11 cellular contexts compared by ENCODE assay signal in the genomic region with DNA sequence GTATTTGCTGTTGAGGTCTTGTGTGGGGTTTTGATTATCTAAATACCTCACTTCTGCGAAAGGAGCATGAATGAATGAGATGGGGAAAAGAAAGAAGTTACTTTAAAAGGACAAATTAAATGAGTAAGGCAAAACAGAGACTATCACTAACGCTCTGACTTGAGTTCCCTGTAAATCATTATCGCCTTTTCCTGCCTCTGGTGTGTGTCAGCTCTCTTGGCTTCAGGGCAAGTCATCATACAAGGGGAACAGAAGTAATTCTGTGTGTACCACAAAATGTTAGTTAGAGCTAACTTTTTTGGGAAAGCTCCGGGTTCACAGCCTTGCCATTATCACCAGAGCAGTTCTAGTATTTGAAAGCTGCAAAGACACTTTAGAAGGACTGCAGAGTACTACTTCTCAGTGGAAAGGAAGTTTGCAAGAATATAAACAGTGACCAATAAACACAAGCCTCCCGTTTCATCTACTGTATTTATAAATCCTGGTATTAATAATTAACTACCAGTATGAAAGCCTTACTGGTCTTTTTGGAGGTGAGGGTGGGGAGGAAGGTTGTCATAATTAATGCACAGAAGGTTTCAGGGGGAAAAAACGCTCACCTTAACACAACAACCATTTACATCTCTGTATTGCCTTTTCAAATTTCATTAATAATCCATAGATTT. TPM values are rescaled to one million over a fixed set of nuclear protein-coding genes. Genes with fewer than 3 reads are reported as not detected.
DNase-seq lines count a peak whose midpoint lies in the region; ATAC-seq, FAIRE-seq and TF ChIP-seq lines count a peak whose summit lies in the region.
"Had no signal": no experiment of that assay in that cellular context is flagged by ENCODE, and none has a peak within 500 bp of the region (broad histone marks: within the 10 kb centered on the region; RNA-seq: fewer than 3 reads in every experiment).

No MANE protein-coding gene starts in this region.

- H3K4me1 Mint-ChIP-seq in stimulated activated naive CD8-positive, alpha-beta T cell treated with anti-CD3 and anti-CD28 coated beads, Interleukin-15, amount 100 ng/mL, for 72 hours, result peaks cover 35% of the 10 kb centered on the region

- no peak overlapping the region for H3K27ac Mint-ChIP-seq in stimulated activated naive CD8-positive, alpha-beta T cell treated with anti-CD3 and anti-CD28 coated beads, Interleukin-15, amount 100 ng/mL, for 72 hours

- H3K36me3 ChIP-seq in HepG2 (replicated peaks in 1 of 2; ENCODE audit: control insufficient read depth in 1 of 2, insufficient read depth in 2 of 2, low read length in 2 of 2), result peaks cover 9 to 11% of the 10 kb centered on the region in 2 experiments; a peak in 4 of 5 replicates
- no peaks in the 10 kb centered on the region for H3K36me3 ChIP-seq in right lobe of liver
- H3K36me3 ChIP-seq in SJCRH30, result peaks cover 2% of the 10 kb centered on the region

- peak overlapping the region; percentile 85 for H3K4me2 ChIP-seq in HepG2 (ENCODE audit: low read depth, low read length)

- POLR2A ChIA-PET in HepG2 (lab: Yijun Ruan, JAX), result interaction anchor here (0.7 to 3.2 kb wide), 5 partner anchors 31 to 178 kb away, joined by 3 to 78 read pairs (median 16); partner anchors contain the start of genes RBBP9 and SEC23B

- peaks cover 27% of the 10 kb centered on the region for H3K4me1 ChIP-seq in HepG2 (ENCODE audit: insufficient read depth, low read length)
- H3K4me1 ChIP-seq in right lobe of liver, result peaks cover 0 to 18% (median 4%) of the 10 kb centered on the region in 4 donors
- no peaks in the 10 kb centered on the region for H3K4me1 ChIP-seq in SJCRH30

- peak; percentile 30 for FAIRE-seq in HepG2 (lab: Jason Lieb, UNC)
- FAIRE-seq: D721Med had no signal

- H3K27ac ChIP-seq in HepG2 (ENCODE audit: extremely low read length, insufficient read depth, low read length) (no peak overlapping the region), right lobe of liver (no peak overlapping the region), SJCRH30 (no peak overlapping the region; the same call in 1 of the 2 replicates)

- H3K9me3 ChIP-seq in HepG2 (ENCODE audit: low read length) (no peaks in the 10 kb centered on the region), right lobe of liver (no peaks in the 10 kb centered on the region), SJCRH30 (replicated peaks) (no peaks in the 10 kb centered on the region)

- peaks cover 27% of the 10 kb centered on the region for H3K79me2 ChIP-seq in HepG2 (ENCODE audit: insufficient read depth, low read length)

- in situ Hi-C loops in HepG2 (cut with HindIII; ENCODE audit: extremely low pct_ligation_motif_present, low pct_unique_long_range_greater_than_20kb), result no loop called here

- no peaks in the 10 kb centered on the region; a peak in 1 of 5 replicates for H3K27me3 ChIP-seq in HepG2 (ENCODE audit: control insufficient read depth in 1 of 2, insufficient read depth in 2 of 2, low read length in 2 of 2)
- no peaks in the 10 kb centered on the region for H3K27me3 ChIP-seq in right lobe of liver
- H3K27me3 ChIP-seq in SJCRH30, result no peaks in the 10 kb centered on the region

- TF ChIP-seq RAD21 in HepG2 (CRISPR knock-in tag; IDR thresholded peaks at IDR 0.05), result no peak

- no peaks in the 10 kb centered on the region for H4K20me1 ChIP-seq in HepG2 (ENCODE audit: insufficient read depth, low read length)

- DNase-seq in HepG2 (ENCODE audit: low spot score) (no peak), right lobe of liver (no peak), SJCRH30 (no peak), foreskin fibroblast (no peak), AG20443 (ENCODE audit: low spot score) (no peak), Kasumi-1 (lab: John Stamatoyannopoulos, UW) (no peak)
- no peak for DNase-seq in stimulated activated naive CD8-positive, alpha-beta T cell treated with anti-CD3 and anti-CD28 coated beads, Interleukin-15, amount 100 ng/mL, for 72 hours
- DNase-seq: NCI-H2107; stimulated activated CD4-positive, alpha-beta T cell treated with anti-CD3 and anti-CD28 coated beads, Interleukin-1b, Interleukin-23, amount 100 ng/mL, for 48 hours had no signal

- TF ChIP-seq CTCF in HepG2 (CRISPR knock-in tag; IDR thresholded peaks at IDR 0.05) (no peak), right lobe of liver (IDR thresholded peaks at IDR 0.05) (no peak), foreskin fibroblast (IDR thresholded peaks at IDR 0.05; ENCODE audit: low read depth, low read length) (no peak)

- H3K4me3 Mint-ChIP-seq in stimulated activated naive CD8-positive, alpha-beta T cell treated with anti-CD3 and anti-CD28 coated beads, Interleukin-15, amount 100 ng/mL, for 72 hours, result peak overlapping the region; percentile 92 to 98

- peak overlapping the region; percentile 79 to 91 (median 83); a peak in 5 of 6 replicates for H3K4me3 ChIP-seq in HepG2 (replicated peaks in 1 of 3; ENCODE audit: insufficient read depth in 1 of 3, low read depth in 2 of 3, low read length in 3 of 3)
- peak overlapping the region in 1 of 3 donors; percentile 89 for H3K4me3 ChIP-seq in right lobe of liver
- H3K4me3 ChIP-seq in SJCRH30, result peak overlapping the region; percentile 80
- H3K4me3 ChIP-seq in foreskin fibroblast (ENCODE audit: low read depth in 1 of 2, low read length in 2 of 2), result peak overlapping the region; percentile 80 to 96

- no peaks in the 10 kb centered on the region for H3K9me3 Mint-ChIP-seq in stimulated activated naive CD8-positive, alpha-beta T cell treated with anti-CD3 and anti-CD28 coated beads, Interleukin-15, amount 100 ng/mL, for 72 hours

- TF ChIP-seq EP300 in HepG2 (IDR thresholded peaks at IDR 0.05; ENCODE audit: low read depth in 2 of 2, low read length in 2 of 2), result no peak
- TF ChIP-seq EP300 in HepG2 (CRISPR knock-in tag; IDR thresholded peaks at IDR 0.05; ENCODE audit: borderline replicate concordance), result no peak

- peak overlapping the region; percentile 88; the same call in 1 of the 2 replicates for H3K9ac ChIP-seq in HepG2 (ENCODE audit: insufficient read depth, low read depth, low read length)

- intact Hi-C loops in HepG2 (cut with micrococcal nuclease; ENCODE audit: unreplicated experiment), result loop anchor here (1.0 to 10.0 kb wide), 3 partner anchors 49 to 141 kb away; partner anchors contain the start of gene DTD1
- intact Hi-C loops in right lobe of liver (cut with DNase I), result no loop called here

- no TSS peak for BruUV-seq in HepG2 (replicated peaks; lab: Mats Ljungman, UMichigan)

- no peak for ATAC-seq in HepG2
- no peak for ATAC-seq in right lobe of liver
- no peak for ATAC-seq in stimulated activated naive CD8-positive, alpha-beta T cell treated with anti-CD3 and anti-CD28 coated beads, Interleukin-15, amount 100 ng/mL, for 72 hours
- no peak for ATAC-seq in HG02938 (IDR thresholded peaks at IDR 0.05; ENCODE audit: unreplicated experiment)

- CTCF ChIA-PET in HepG2 (lab: Yijun Ruan, JAX; ENCODE audit: low intra/inter-chr PET ratio, low total read pairs), result no interaction called here

- 20% methylated on average over 6 of the region's 6 CpGs for WGBS in HepG2 (ENCODE audit: low lambda C conversion rate)
- WGBS in right lobe of liver (ENCODE audit: insufficient coverage, low coverage, low lambda C conversion rate, missing lambda C conversion rate), result 34% methylated on average over 6 of the region's 6 CpGs

- H3K27me3 Mint-ChIP-seq in stimulated activated naive CD8-positive, alpha-beta T cell treated with anti-CD3 and anti-CD28 coated beads, Interleukin-15, amount 100 ng/mL, for 72 hours, result no peaks in the 10 kb centered on the region

- peak overlapping the region; percentile 68 for H2AFZ ChIP-seq in HepG2 (ENCODE audit: low read length)

- TF ChIP-seq POLR2A in HepG2 (IDR thresholded peaks at IDR 0.05; ENCODE audit: insufficient read depth in 1 of 2, low read depth in 2 of 2, low read length in 2 of 2), result no peak
- no peak for TF ChIP-seq POLR2A in right lobe of liver (IDR thresholded peaks at IDR 0.05)

RNA-seq across cellular contexts. Expression of gene DZANK1, which starts 1.2 kb away (rescaled TPM):
- 1.4 and 1.6 TPM in 2 replicates for total RNA-seq in HepG2 (2016; rRNA removed; fragmentation: Illumina TruSeq; extraction: Trizol)
- total RNA-seq in HepG2 (2016; cell fraction: cytosol; rRNA removed; fragmentation: Illumina TruSeq; extraction: Trizol; ENCODE audit: low read depth), result 0.81 and 0.88 TPM in 2 replicates
- total RNA-seq in HepG2 (2016; cell fraction: insoluble cytoplasmic fraction; rRNA removed; fragmentation: Illumina TruSeq; extraction: Trizol), result 0.91 and 1.3 TPM in 2 replicates
- total RNA-seq in HepG2 (2016; cell fraction: membrane; rRNA removed; fragmentation: Illumina TruSeq; extraction: Trizol), result 1.0 and 1.4 TPM in 2 replicates
- 2.1 and 2.3 TPM in 2 replicates for total RNA-seq in HepG2 (2016; cell fraction: nucleus; rRNA removed; fragmentation: Illumina TruSeq; extraction: Trizol)
- 2.6 and 3.2 TPM in 2 replicates for polyA plus RNA-seq in HepG2 (2011; rRNA removed)
- 0.97 and 1.4 TPM in 2 replicates for polyA plus RNA-seq in HepG2 (2011; cell fraction: cytosol; rRNA removed)
- polyA plus RNA-seq in HepG2 (2011; cell fraction: nucleus; rRNA removed), result 3.2 and 3.4 TPM in 2 replicates
- polyA plus RNA-seq in HepG2 (2012), result 1.1 and 1.3 TPM in 2 replicates
- polyA plus RNA-seq in HepG2 (2016; cell fraction: cytosol; fragmentation: Illumina TruSeq; extraction: Trizol; ENCODE audit: low read depth), result 0.29 and 0.33 TPM in 2 replicates
- polyA plus RNA-seq in HepG2 (2016; cell fraction: insoluble cytoplasmic fraction; fragmentation: Illumina TruSeq; extraction: Trizol; ENCODE audit: low read depth), result 1.4 TPM in 2 replicates
- polyA plus RNA-seq in HepG2 (2016; cell fraction: membrane; fragmentation: Illumina TruSeq; extraction: Trizol; ENCODE audit: low read depth), result 0.38 and 0.62 TPM in 2 replicates
- polyA plus RNA-seq in HepG2 (2016; cell fraction: nucleus; fragmentation: Illumina TruSeq; extraction: Trizol; ENCODE audit: insufficient read depth, low read depth), result 4.4 and 4.5 TPM in 2 replicates
- 1.3 and 1.4 TPM in 2 replicates for polyA minus RNA-seq in HepG2 (2011; rRNA and poly(A)+ RNA removed; ENCODE audit: low replicate concordance)
- 0.53 and 0.79 TPM in 2 replicates for polyA minus RNA-seq in HepG2 (2011; cell fraction: cytosol; rRNA and poly(A)+ RNA removed)
- 2.4 and 2.5 TPM in 2 replicates for polyA minus RNA-seq in HepG2 (2011; cell fraction: nucleus; rRNA and poly(A)+ RNA removed)
- under 1 TPM; 0.25 to 0.68 (median 0.41) TPM for total RNA-seq in right lobe of liver
- total RNA-seq in SJCRH30 (2014; rRNA removed; shearing (Covaris generic)), result 1.9 and 2.1 TPM in 2 replicates

RNA-seq across cellular contexts. Expression of gene POLR3F, which starts 1.5 kb away (rescaled TPM):
- total RNA-seq in HepG2 (2016; rRNA removed; fragmentation: Illumina TruSeq; extraction: Trizol) (25.5 and 31.2 TPM in 2 replicates), right lobe of liver (1 to 10 TPM; 1.6 to 4.1 (median 2.9) TPM)
- total RNA-seq in HepG2 (2016; cell fraction: cytosol; rRNA removed; fragmentation: Illumina TruSeq; extraction: Trizol; ENCODE audit: low read depth), result 6.2 and 6.3 TPM in 2 replicates
- 24.6 and 30.9 TPM in 2 replicates for total RNA-seq in HepG2 (2016; cell fraction: insoluble cytoplasmic fraction; rRNA removed; fragmentation: Illumina TruSeq; extraction: Trizol)
- total RNA-seq in HepG2 (2016; cell fraction: membrane; rRNA removed; fragmentation: Illumina TruSeq; extraction: Trizol), result 13.7 and 18.3 TPM in 2 replicates
- total RNA-seq in HepG2 (2016; cell fraction: nucleus; rRNA removed; fragmentation: Illumina TruSeq; extraction: Trizol), result 16.4 and 21.9 TPM in 2 replicates
- 11.7 and 12.8 TPM in 2 replicates for polyA plus RNA-seq in HepG2 (2011; rRNA removed)
- 5.5 and 6.9 TPM in 2 replicates for polyA plus RNA-seq in HepG2 (2011; cell fraction: cytosol; rRNA removed)
- polyA plus RNA-seq in HepG2 (2011; cell fraction: nucleus; rRNA removed), result 4.7 and 5.7 TPM in 2 replicates
- 9.8 and 11.6 TPM in 2 replicates for polyA plus RNA-seq in HepG2 (2012)
- polyA plus RNA-seq in HepG2 (2016; cell fraction: cytosol; fragmentation: Illumina TruSeq; extraction: Trizol; ENCODE audit: low read depth), result 2.6 and 3.7 TPM in 2 replicates
- polyA plus RNA-seq in HepG2 (2016; cell fraction: insoluble cytoplasmic fraction; fragmentation: Illumina TruSeq; extraction: Trizol; ENCODE audit: low read depth), result 29.7 and 32.2 TPM in 2 replicates
- polyA plus RNA-seq in HepG2 (2016; cell fraction: membrane; fragmentation: Illumina TruSeq; extraction: Trizol; ENCODE audit: low read depth), result 8.1 TPM in 2 replicates
- polyA plus RNA-seq in HepG2 (2016; cell fraction: nucleus; fragmentation: Illumina TruSeq; extraction: Trizol; ENCODE audit: insufficient read depth, low read depth), result 26.5 and 28.9 TPM in 2 replicates
- 4.4 and 5.3 TPM in 2 replicates for polyA minus RNA-seq in HepG2 (2011; rRNA and poly(A)+ RNA removed; ENCODE audit: low replicate concordance)
- 11.0 and 14.2 TPM in 2 replicates for polyA minus RNA-seq in HepG2 (2011; cell fraction: cytosol; rRNA and poly(A)+ RNA removed)
- 24.6 and 26.0 TPM in 2 replicates for polyA minus RNA-seq in HepG2 (2011; cell fraction: nucleus; rRNA and poly(A)+ RNA removed)
- 25.5 and 28.8 TPM in 2 replicates for total RNA-seq in SJCRH30 (2014; rRNA removed; shearing (Covaris generic))

RNA-seq across cellular contexts. Expression of gene RBBP9, which starts 31.4 kb away (rescaled TPM):
- total RNA-seq in HepG2 (2016; rRNA removed; fragmentation: Illumina TruSeq; extraction: Trizol) (56.3 and 99.5 TPM in 2 replicates), right lobe of liver (10 to 100 TPM; 11.6 to 23.3 (median 14.9) TPM)
- total RNA-seq in HepG2 (2016; cell fraction: cytosol; rRNA removed; fragmentation: Illumina TruSeq; extraction: Trizol; ENCODE audit: low read depth), result 4.3 TPM in 2 replicates
- 52.6 and 105 TPM in 2 replicates for total RNA-seq in HepG2 (2016; cell fraction: insoluble cytoplasmic fraction; rRNA removed; fragmentation: Illumina TruSeq; extraction: Trizol)
- total RNA-seq in HepG2 (2016; cell fraction: membrane; rRNA removed; fragmentation: Illumina TruSeq; extraction: Trizol), result 23.9 and 26.8 TPM in 2 replicates
- total RNA-seq in HepG2 (2016; cell fraction: nucleus; rRNA removed; fragmentation: Illumina TruSeq; extraction: Trizol), result 26.3 and 26.5 TPM in 2 replicates
- 25.1 and 28.0 TPM in 2 replicates for polyA plus RNA-seq in HepG2 (2011; rRNA removed)
- polyA plus RNA-seq in HepG2 (2011; cell fraction: cytosol; rRNA removed), result 17.8 and 25.8 TPM in 2 replicates
- 13.7 and 16.4 TPM in 2 replicates for polyA plus RNA-seq in HepG2 (2011; cell fraction: nucleus; rRNA removed)
- polyA plus RNA-seq in HepG2 (2012), result 18.0 and 29.4 TPM in 2 replicates
- polyA plus RNA-seq in HepG2 (2016; cell fraction: cytosol; fragmentation: Illumina TruSeq; extraction: Trizol; ENCODE audit: low read depth), result 4.5 and 4.7 TPM in 2 replicates
- 96.0 and 96.1 TPM in 2 replicates for polyA plus RNA-seq in HepG2 (2016; cell fraction: insoluble cytoplasmic fraction; fragmentation: Illumina TruSeq; extraction: Trizol; ENCODE audit: low read depth)
- polyA plus RNA-seq in HepG2 (2016; cell fraction: membrane; fragmentation: Illumina TruSeq; extraction: Trizol; ENCODE audit: low read depth), result 15.2 and 19.7 TPM in 2 replicates
- polyA plus RNA-seq in HepG2 (2016; cell fraction: nucleus; fragmentation: Illumina TruSeq; extraction: Trizol; ENCODE audit: insufficient read depth, low read depth), result 36.9 and 41.4 TPM in 2 replicates
- 22.8 and 31.7 TPM in 2 replicates for polyA minus RNA-seq in HepG2 (2011; rRNA and poly(A)+ RNA removed; ENCODE audit: low replicate concordance)
- 26.3 and 28.9 TPM in 2 replicates for polyA minus RNA-seq in HepG2 (2011; cell fraction: cytosol; rRNA and poly(A)+ RNA removed)
- polyA minus RNA-seq in HepG2 (2011; cell fraction: nucleus; rRNA and poly(A)+ RNA removed), result 20.0 and 29.1 TPM in 2 replicates
- 29.6 and 30.3 TPM in 2 replicates for total RNA-seq in SJCRH30 (2014; rRNA removed; shearing (Covaris generic))

RNA-seq across cellular contexts. Expression of gene SEC23B, which starts 42.1 kb away (rescaled TPM):
- total RNA-seq in HepG2 (2016; rRNA removed; fragmentation: Illumina TruSeq; extraction: Trizol), result 120 and 178 TPM in 2 replicates
- 23.7 and 30.1 TPM in 2 replicates for total RNA-seq in HepG2 (2016; cell fraction: cytosol; rRNA removed; fragmentation: Illumina TruSeq; extraction: Trizol; ENCODE audit: low read depth)
- 116 and 173 TPM in 2 replicates for total RNA-seq in HepG2 (2016; cell fraction: insoluble cytoplasmic fraction; rRNA removed; fragmentation: Illumina TruSeq; extraction: Trizol)
- total RNA-seq in HepG2 (2016; cell fraction: membrane; rRNA removed; fragmentation: Illumina TruSeq; extraction: Trizol), result 36.5 and 38.6 TPM in 2 replicates
- 68.1 and 72.2 TPM in 2 replicates for total RNA-seq in HepG2 (2016; cell fraction: nucleus; rRNA removed; fragmentation: Illumina TruSeq; extraction: Trizol)
- polyA plus RNA-seq in HepG2 (2011; rRNA removed), result 105 and 114 TPM in 2 replicates
- 96.7 and 107 TPM in 2 replicates for polyA plus RNA-seq in HepG2 (2011; cell fraction: cytosol; rRNA removed)
- 46.9 and 60.2 TPM in 2 replicates for polyA plus RNA-seq in HepG2 (2011; cell fraction: nucleus; rRNA removed)
- 64.6 and 76.1 TPM in 2 replicates for polyA plus RNA-seq in HepG2 (2012)
- polyA plus RNA-seq in HepG2 (2016; cell fraction: cytosol; fragmentation: Illumina TruSeq; extraction: Trizol; ENCODE audit: low read depth), result 5.2 and 5.6 TPM in 2 replicates
- 150 and 160 TPM in 2 replicates for polyA plus RNA-seq in HepG2 (2016; cell fraction: insoluble cytoplasmic fraction; fragmentation: Illumina TruSeq; extraction: Trizol; ENCODE audit: low read depth)
- polyA plus RNA-seq in HepG2 (2016; cell fraction: membrane; fragmentation: Illumina TruSeq; extraction: Trizol; ENCODE audit: low read depth), result 14.5 TPM in 2 replicates
- polyA plus RNA-seq in HepG2 (2016; cell fraction: nucleus; fragmentation: Illumina TruSeq; extraction: Trizol; ENCODE audit: insufficient read depth, low read depth), result 69.1 and 76.6 TPM in 2 replicates
- polyA minus RNA-seq in HepG2 (2011; rRNA and poly(A)+ RNA removed; ENCODE audit: low replicate concordance), result 85.8 and 156 TPM in 2 replicates
- 66.9 and 68.1 TPM in 2 replicates for polyA minus RNA-seq in HepG2 (2011; cell fraction: cytosol; rRNA and poly(A)+ RNA removed)
- 79.2 and 99.8 TPM in 2 replicates for polyA minus RNA-seq in HepG2 (2011; cell fraction: nucleus; rRNA and poly(A)+ RNA removed)
- 10 to 100 TPM; 22.3 to 33.1 (median 31.1) TPM for total RNA-seq in right lobe of liver
- total RNA-seq in SJCRH30 (2014; rRNA removed; shearing (Covaris generic)), result 58.3 and 61.4 TPM in 2 replicates
